In the genomic region with DNA sequence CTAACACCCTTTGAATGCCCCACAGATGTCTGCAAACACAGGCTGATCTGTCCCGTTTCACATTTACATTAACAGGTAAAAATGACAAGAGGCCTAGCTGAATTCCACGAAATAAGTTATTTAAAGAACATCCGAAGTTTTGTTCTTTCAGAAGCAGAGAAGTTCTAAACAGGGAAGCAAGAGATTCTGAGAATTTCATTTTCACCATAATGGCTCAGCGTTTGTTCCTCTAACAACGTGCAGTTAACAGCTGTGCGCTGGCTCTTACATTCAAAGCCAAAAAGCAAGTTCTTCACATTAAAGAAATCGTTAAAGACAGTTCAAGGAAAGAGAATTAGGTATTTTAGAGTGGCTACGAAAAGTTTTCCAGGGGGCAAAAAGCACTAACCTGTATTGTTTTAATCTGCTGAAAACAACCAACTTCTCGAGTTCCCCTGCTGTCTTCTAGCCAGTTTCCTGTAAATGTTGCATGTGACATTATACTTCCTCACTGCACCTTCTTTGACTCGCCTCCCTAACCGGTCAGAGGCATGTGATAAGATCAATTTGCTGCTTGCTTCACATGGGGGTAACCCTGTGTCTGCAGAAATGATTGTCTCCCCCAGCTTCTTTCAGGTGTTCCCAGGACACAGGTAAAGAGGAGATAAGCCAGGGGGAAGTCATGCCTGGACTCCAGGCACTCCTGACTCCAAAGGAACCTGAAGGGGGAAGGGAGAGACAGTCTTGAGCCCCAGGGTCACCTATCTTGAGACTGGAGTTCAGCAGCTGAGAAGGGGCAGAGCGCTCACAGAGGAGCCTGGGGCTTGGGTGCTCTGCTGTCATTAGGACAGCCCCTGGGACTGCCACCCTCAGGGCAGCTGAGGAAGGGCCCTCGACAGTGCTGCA, we compare ENCODE assay signal across 8 cellular contexts. TPM values are rescaled to one million over a fixed set of nuclear protein-coding genes. Genes with fewer than 3 reads are reported as not detected.
A peak's percentile ranks its signal among the peaks of the same experiment; 100 is the strongest.
DNase-seq lines count a peak whose midpoint lies in the region; ATAC-seq and TF ChIP-seq lines count a peak whose summit lies in the region.

No MANE protein-coding gene starts in this region.

- no peaks in the 10 kb centered on the region for H3K9me3 ChIP-seq in KOPT-K1 (ENCODE audit: insufficient read depth, low read length, poor library complexity, severe bottlenecking)

- peak overlapping the region; percentile 95 for H3K27ac ChIP-seq in KOPT-K1 (ENCODE audit: low read depth, low read length, poor library complexity, severe bottlenecking)

- no peaks in the 10 kb centered on the region for H3K36me3 ChIP-seq in GM06990 (ENCODE audit: control insufficient read depth, insufficient read depth, low read length)
- peaks cover 28% of the 10 kb centered on the region for H3K36me3 ChIP-seq in KOPT-K1 (ENCODE audit: insufficient read depth, low read length)

- TF ChIP-seq CTCF in GM06990 (IDR thresholded peaks at IDR 0.05; ENCODE audit: insufficient read depth, low read length, poor library complexity, severe bottlenecking), result peak; percentile 47

- DNase-seq in GM06990 (ENCODE audit: extremely low read depth, insufficient read length) (peak; percentile 68), activated T-cell treated with anti-CD3 and anti-CD28 coated beads for 24 hours (ENCODE audit: low read depth) (peak; percentile 31), left ventricle myocardium superior (no peak), dedifferentiated amniotic fluid mesenchymal stem cell (ENCODE audit: extremely low spot score) (no peak), HPDE6-E6E7 (ENCODE audit: extremely low spot score) (no peak)
- peak; percentile 31 to 45 for DNase-seq in stimulated activated CD4-positive, alpha-beta T cell treated with anti-CD3 and anti-CD28 coated beads, Interleukin-4, amount 100 ng/mL, for 4 hours

- peak; percentile 63 for ATAC-seq in GM21529 (IDR thresholded peaks at IDR 0.05; ENCODE audit: unreplicated experiment)
- peak; percentile 61 for ATAC-seq in left ventricle myocardium superior

- intact Hi-C loops in left ventricle myocardium superior (cut with micrococcal nuclease), result no loop called here

- H3K27me3 ChIP-seq in GM06990 (replicated peaks; ENCODE audit: control insufficient read depth, insufficient read depth, low read length), result no peaks in the 10 kb centered on the region

- peak overlapping the region; percentile 74 for H3K4me3 ChIP-seq in GM06990 (replicated peaks; ENCODE audit: low read depth, low read length)

RNA-seq across cellular contexts. Expression of a gene that starts 36.8 kb away (rescaled TPM):
- total RNA-seq in left ventricle myocardium superior, result 15.2 TPM

Comparison
In these comparisons a context has a peak if more than half of its experiments do, and no peak if none do; other contexts are left out.
1. DNase-seq: peak in GM06990 (single experiment), activated T-cell treated with anti-CD3 and anti-CD28 coated beads for 24 hours (single experiment) and stimulated activated CD4-positive, alpha-beta T cell treated with anti-CD3 and anti-CD28 coated beads, Interleukin-4, amount 100 ng/mL, for 4 hours (2 of 2); none in left ventricle myocardium superior (single experiment), dedifferentiated amniotic fluid mesenchymal stem cell (single experiment) and HPDE6-E6E7 (single experiment).